ENCODE assay signal across 9 cellular contexts in the genomic region with DNA sequence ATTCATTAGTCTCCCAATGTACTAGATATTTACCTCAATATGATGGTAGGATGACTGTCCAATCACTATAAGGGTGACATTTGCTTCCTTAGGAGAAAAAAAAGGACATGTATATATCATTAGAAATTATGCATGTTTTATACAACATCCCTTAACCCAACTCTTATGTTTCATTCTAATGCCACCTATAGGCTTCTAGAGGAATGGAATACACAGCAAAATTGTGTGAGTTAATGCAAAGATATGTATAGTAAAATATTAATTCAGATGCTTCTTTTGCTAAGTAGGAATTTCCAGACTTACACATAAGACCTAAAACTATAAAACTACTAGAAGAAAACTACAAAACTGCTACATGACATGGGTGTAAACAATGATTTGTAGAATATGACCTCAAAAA. TPM values are rescaled to one million over a fixed set of nuclear protein-coding genes. Genes with fewer than 3 reads are reported as not detected.
A peak's percentile ranks its signal among the peaks of the same experiment; 100 is the strongest.
DNase-seq lines count a peak whose midpoint lies in the region; ATAC-seq and TF ChIP-seq lines count a peak whose summit lies in the region.
"Had no signal": no experiment of that assay in that cellular context is flagged by ENCODE, and none has a peak within 500 bp of the region (broad histone marks: within the 10 kb centered on the region; RNA-seq: fewer than 3 reads in every experiment).

No MANE protein-coding gene starts in this region.

- no peak for TF ChIP-seq POLR2A in Peyer's patch (IDR thresholded peaks at IDR 0.05)

- H3K27ac ChIP-seq in AG04450 (ENCODE audit: low read depth, low read length) (no peak overlapping the region), Peyer's patch (no peak overlapping the region)

- CTCF ChIA-PET in AG04450 (lab: Charles Lee): interaction anchor here (0.7 to 1.0 kb wide), 2 partner anchors 200 to 324 kb away, joined by 4 to 7 read pairs; no protein-coding TSS in a partner anchor

- no peak for ATAC-seq in GM19463 (IDR thresholded peaks at IDR 0.05; ENCODE audit: unreplicated experiment)
- ATAC-seq in GM21723 (IDR thresholded peaks at IDR 0.05; ENCODE audit: unreplicated experiment): no peak

- DNase-seq in AG04450 (ENCODE audit: low read depth, low spot score) (no peak), GM20000 (ENCODE audit: low spot score) (peak; percentile 40), Peyer's patch (no peak), fibroblast of peridontal ligament (ENCODE audit: extremely low read depth) (peak; percentile 61), NCI-H2081 treated with DMSO at 0.1 percent for 48 hours (lab: John Stamatoyannopoulos, UW) (no peak), kidney tubule cell (ENCODE audit: low spot score) (no peak)
- DNase-seq: NCI-H2029 had no signal

- peaks cover 0 to 38% (median 0%) of the 10 kb centered on the region in 3 donors for H3K36me3 ChIP-seq in Peyer's patch

- POLR2A ChIA-PET in AG04450 (lab: Yijun Ruan, JAX): no interaction called here

- TF ChIP-seq CTCF in AG04450 (IDR thresholded peaks at IDR 0.05; ENCODE audit: low read depth, low read length) (peak; percentile 68), GM20000 (IDR thresholded peaks at IDR 0.05; ENCODE audit: extremely low read depth, missing control alignments) (no peak), Peyer's patch (IDR thresholded peaks at IDR 0.05) (peak in 5 of 6 experiments; percentile 9 to 60 (median 54))

- no peak overlapping the region for H3K4me3 ChIP-seq in AG04450 (ENCODE audit: low read depth, low read length)
- no peak overlapping the region for H3K4me3 ChIP-seq in Peyer's patch

- H3K27me3 ChIP-seq in AG04450 (ENCODE audit: control insufficient read depth, insufficient read depth, low read length) (no peaks in the 10 kb centered on the region), Peyer's patch (no peaks in the 10 kb centered on the region)

- H3K9me3 ChIP-seq in AG04450 (ENCODE audit: control insufficient read depth, insufficient read depth, low read length): no peaks in the 10 kb centered on the region
- H3K9me3 ChIP-seq in Peyer's patch: no peaks in the 10 kb centered on the region

- H3K4me1 ChIP-seq in Peyer's patch: peaks cover 0 to 6% (median 0%) of the 10 kb centered on the region in 4 donors

RNA-seq across cellular contexts. Expression of a gene that starts 3.5 kb away (rescaled TPM):
- 4.1 and 5.5 TPM in 2 replicates for polyA plus RNA-seq in AG04450 (2011; rRNA removed)
- 2.6 and 3.9 TPM in 2 replicates for polyA minus RNA-seq in AG04450 (2011; rRNA and poly(A)+ RNA removed)
- total RNA-seq in Peyer's patch: 1 to 10 TPM; 5.1 to 8.3 (median 5.7) TPM

RNA-seq across cellular contexts. Expression of a gene that starts 32.0 kb away (rescaled TPM):
- polyA plus RNA-seq in AG04450 (2011; rRNA removed): 17.1 and 19.1 TPM in 2 replicates
- 32.8 and 33.6 TPM in 2 replicates for polyA minus RNA-seq in AG04450 (2011; rRNA and poly(A)+ RNA removed)
- total RNA-seq in Peyer's patch: 10 to 100 TPM; 23.9 to 36.6 (median 35.7) TPM

Comparison
In these comparisons a context has a peak if more than half of its experiments do, and no peak if none do; other contexts are left out.
1. DNase-seq: peak in GM20000 (single experiment) and fibroblast of peridontal ligament (single experiment); none in AG04450 (single experiment), Peyer's patch (0 of 3), NCI-H2081 treated with DMSO at 0.1 percent for 48 hours (single experiment) and kidney tubule cell (single experiment).